ENCODE assay signal across 27 cellular contexts in genomic region chr9:70947086-70947485, GRCh38.
DNase-seq lines count a peak whose midpoint lies in the region; ATAC-seq and TF ChIP-seq lines count a peak whose summit lies in the region.
"Had no signal": no experiment of that assay in that cellular context is flagged by ENCODE, and none has a peak within 500 bp of the region (broad histone marks: within the 10 kb centered on the region; RNA-seq: fewer than 3 reads in every experiment).

No MANE protein-coding gene starts in this region.

- H3K4me1 ChIP-seq in GM23338 (ENCODE audit: insufficient read depth) = peaks cover 6% of the 10 kb centered on the region
- H3K4me1 ChIP-seq: body of pancreas, colonic mucosa, esophagus squamous epithelium, transverse colon had no signal

- DNase-seq in GM23338 (ENCODE audit: low spot score) (no peak), M059J (ENCODE audit: low read depth) (peak; percentile 44), fibroblast of mammary gland (ENCODE audit: low read depth) (peak; percentile 42), omental fat pad (ENCODE audit: low spot score) (no peak), NCI-H1092 (lab: John Stamatoyannopoulos, UW) (no peak), activated T-cell treated with anti-CD3 and anti-CD28 coated beads for 4 hours (no peak)
- DNase-seq: activated CD4-positive, alpha-beta T cell treated with anti-CD3 and anti-CD28 coated beads, Interleukin-2, amount 10 ng/mL, durations not matched to agents 7 days and 5 days; activated CD8-positive, alpha-beta memory T cell treated with anti-CD3 and anti-CD28 coated beads, Interleukin-2, amount 10 ng/mL, durations not matched to agents 7 days and 5 days; activated naive CD8-positive, alpha-beta T cell treated with anti-CD3 and anti-CD28 coated beads for 36 hours; body of pancreas; colonic mucosa; effector memory CD8-positive, alpha-beta T cell; esophagus squamous epithelium; naive thymus-derived CD4-positive, alpha-beta T cell; NCI-H1417; NCI-H2081 treated with DMSO at 0.1 percent for 48 hours; NCI-H510A; ovary; right cardiac atrium; transverse colon; WERI-Rb-1 had no signal

- no peaks in the 10 kb centered on the region for H3K36me3 ChIP-seq in GM23338 (ENCODE audit: insufficient read depth)
- H3K36me3 ChIP-seq: colonic mucosa, esophagus squamous epithelium, ovary, transverse colon, WERI-Rb-1 had no signal

- no peak overlapping the region for H3K27ac ChIP-seq in GM23338 (ENCODE audit: low read depth)
- H3K27ac ChIP-seq: body of pancreas, colonic mucosa, esophagus squamous epithelium, ovary, SK-N-MC, transverse colon, WERI-Rb-1 had no signal

- no peaks in the 10 kb centered on the region for H3K27me3 ChIP-seq in GM23338 (ENCODE audit: insufficient read depth)
- H3K27me3 ChIP-seq: body of pancreas, colonic mucosa, esophagus squamous epithelium, ovary, transverse colon had no signal

- peak overlapping the region; percentile 18; the same call in 1 of the 2 replicates for H3K27ac Mint-ChIP-seq in GM23338
- H3K27ac Mint-ChIP-seq: activated CD4-positive, alpha-beta T cell treated with anti-CD3 and anti-CD28 coated beads, Interleukin-2, amount 10 ng/mL, durations not matched to agents 7 days and 5 days; activated CD8-positive, alpha-beta memory T cell treated with anti-CD3 and anti-CD28 coated beads, Interleukin-2, amount 10 ng/mL, durations not matched to agents 7 days and 5 days; activated naive CD8-positive, alpha-beta T cell treated with anti-CD3 and anti-CD28 coated beads for 36 hours; activated T-helper 2 cell treated with anti-CD3 and anti-CD28 coated beads, Interferon-gamma antibody, Interleukin-2, Interleukin-4, amounts not matched to agents 10 μg/mL and 5 μg/mL and 100 μg/mL, durations not matched to agents 14 hours and 24 hours and 36 hours; B cell; effector memory CD8-positive, alpha-beta T cell; naive thymus-derived CD4-positive, alpha-beta T cell had no signal

- ATAC-seq in GM23338 (no peak), omental fat pad (ENCODE audit: low FRiP score) (peak; percentile 80), HG03135 (IDR thresholded peaks at IDR 0.05; ENCODE audit: unreplicated experiment) (no peak), HG02678 (IDR thresholded peaks at IDR 0.05; ENCODE audit: unreplicated experiment) (no peak)
- ATAC-seq: activated CD8-positive, alpha-beta memory T cell treated with anti-CD3 and anti-CD28 coated beads, Interleukin-2, amount 10 ng/mL, durations not matched to agents 7 days and 5 days; body of pancreas; effector memory CD8-positive, alpha-beta T cell; left lobe of liver; naive thymus-derived CD4-positive, alpha-beta T cell; right cardiac atrium had no signal

- no peak for TF ChIP-seq CTCF in GM23338 (conservative IDR thresholded peaks at IDR 0.05; ENCODE audit: low read depth in 2 of 2)
- TF ChIP-seq CTCF in fibroblast of mammary gland (conservative IDR thresholded peaks at IDR 0.05; ENCODE audit: control insufficient read depth, insufficient read depth, low read depth, low read length) = no peak
- no peak for TF ChIP-seq CTCF in omental fat pad (IDR thresholded peaks at IDR 0.05)

- no peak overlapping the region for H3K4me3 Mint-ChIP-seq in GM23338
- H3K4me3 Mint-ChIP-seq: activated CD4-positive, alpha-beta T cell treated with anti-CD3 and anti-CD28 coated beads, Interleukin-2, amount 10 ng/mL, durations not matched to agents 7 days and 5 days; activated CD8-positive, alpha-beta memory T cell treated with anti-CD3 and anti-CD28 coated beads, Interleukin-2, amount 10 ng/mL, durations not matched to agents 7 days and 5 days; activated naive CD8-positive, alpha-beta T cell treated with anti-CD3 and anti-CD28 coated beads for 36 hours; B cell; effector memory CD8-positive, alpha-beta T cell; naive thymus-derived CD4-positive, alpha-beta T cell had no signal

- peaks cover 5% of the 10 kb centered on the region for H3K27me3 Mint-ChIP-seq in GM23338 (ENCODE audit: insufficient read depth, low read depth, poor library complexity)
- H3K27me3 Mint-ChIP-seq: activated CD4-positive, alpha-beta T cell treated with anti-CD3 and anti-CD28 coated beads, Interleukin-2, amount 10 ng/mL, durations not matched to agents 7 days and 5 days had no signal

- no peaks in the 10 kb centered on the region for H3F3A ChIP-seq in GM23338 (replicated peaks; ENCODE audit: low read depth)

- no peaks in the 10 kb centered on the region for H3K79me2 ChIP-seq in GM23338 (replicated peaks; ENCODE audit: insufficient read depth)

- H4K20me1 ChIP-seq in GM23338 (replicated peaks; ENCODE audit: insufficient read depth) = no peaks in the 10 kb centered on the region

- H3K4me3 ChIP-seq in GM23338 (no peak overlapping the region), fibroblast of mammary gland (ENCODE audit: control insufficient read depth, low read depth, low read length) (no peak overlapping the region)
- H3K4me3 ChIP-seq: body of pancreas, colonic mucosa, esophagus squamous epithelium, ovary, SK-N-MC, transverse colon had no signal

- H3K4me1 Mint-ChIP-seq in GM23338 = peaks cover 11% of the 10 kb centered on the region; the same call in 2 of the 3 replicates
- H3K4me1 Mint-ChIP-seq: activated CD4-positive, alpha-beta T cell treated with anti-CD3 and anti-CD28 coated beads, Interleukin-2, amount 10 ng/mL, durations not matched to agents 7 days and 5 days; activated CD8-positive, alpha-beta memory T cell treated with anti-CD3 and anti-CD28 coated beads, Interleukin-2, amount 10 ng/mL, durations not matched to agents 7 days and 5 days; activated naive CD8-positive, alpha-beta T cell treated with anti-CD3 and anti-CD28 coated beads for 36 hours; B cell; naive thymus-derived CD4-positive, alpha-beta T cell had no signal

- H3K9me2 ChIP-seq in GM23338 (ENCODE audit: insufficient read depth) = no peaks in the 10 kb centered on the region; the same call in 1 of the 2 replicates

- H3K9me3 Mint-ChIP-seq in GM23338 = no peaks in the 10 kb centered on the region
- H3K9me3 Mint-ChIP-seq: activated CD4-positive, alpha-beta T cell treated with anti-CD3 and anti-CD28 coated beads, Interleukin-2, amount 10 ng/mL, durations not matched to agents 7 days and 5 days; activated naive CD8-positive, alpha-beta T cell treated with anti-CD3 and anti-CD28 coated beads for 36 hours; activated T-helper 2 cell treated with anti-CD3 and anti-CD28 coated beads, Interferon-gamma antibody, Interleukin-2, Interleukin-4, amounts not matched to agents 10 μg/mL and 5 μg/mL and 100 μg/mL, durations not matched to agents 14 hours and 24 hours and 36 hours; effector memory CD8-positive, alpha-beta T cell; naive thymus-derived CD4-positive, alpha-beta T cell had no signal

- H2AFZ ChIP-seq in GM23338 = no peak overlapping the region

- no peak overlapping the region for H3K4me2 ChIP-seq in GM23338

- H3K36me3 Mint-ChIP-seq in GM23338 (ENCODE audit: low read depth) = no peaks in the 10 kb centered on the region
- H3K36me3 Mint-ChIP-seq: activated CD8-positive, alpha-beta memory T cell treated with anti-CD3 and anti-CD28 coated beads, Interleukin-2, amount 10 ng/mL, durations not matched to agents 7 days and 5 days; activated naive CD8-positive, alpha-beta T cell treated with anti-CD3 and anti-CD28 coated beads for 36 hours; naive thymus-derived CD4-positive, alpha-beta T cell had no signal

TF ChIP-seq in GM23338, 12 proteins besides CTCF, POLR2A, EP300 and RAD21 (continues in another document):
- TF ChIP-seq NANOG (IDR thresholded peaks at IDR 0.05; ENCODE audit: borderline replicate concordance) = no peak
- no peak for TF ChIP-seq ZNF114 (CRISPR knock-in tag; IDR thresholded peaks at IDR 0.05)
- no peak for TF ChIP-seq ZNF331 (CRISPR knock-in tag; IDR thresholded peaks at IDR 0.05; ENCODE audit: low read depth)

Comparison
In these comparisons a context has a peak if more than half of its experiments do, and no peak if none do; other contexts are left out.
1. DNase-seq: peak in M059J (single experiment) and fibroblast of mammary gland (single experiment); none in GM23338 (single experiment), omental fat pad (single experiment), NCI-H1092 (single experiment) and activated T-cell treated with anti-CD3 and anti-CD28 coated beads for 4 hours (single experiment).